In genomic region chr9:8468048-8468600, GRCh38 we compare ENCODE assay signal across 24 cellular contexts.
"Had no signal": no experiment of that assay in that cellular context is flagged by ENCODE, and none has a peak within 500 bp of the region (broad histone marks: within the 10 kb centered on the region; RNA-seq: fewer than 3 reads in every experiment).

No MANE protein-coding gene starts in this region.

- H3K36me3 Mint-ChIP-seq: activated CD8-positive, alpha-beta memory T cell treated with anti-CD3 and anti-CD28 coated beads, Interleukin-2, amount 10 ng/mL, durations not matched to agents 7 days and 5 days; activated naive CD4-positive, alpha-beta T cell treated with anti-CD3 and anti-CD28 coated beads, Interleukin-2, amount 50 U/mL, for 72 hours; memory B cell; stimulated activated memory B cell treated with anti-CD40 and anti-IgM and Interleukin-4, amounts not matched to agents 10 μg/mL and 1 μg/mL and 100 μg/mL, for 72 hours had no signal

- DNase-seq: activated CD4-positive, alpha-beta T cell treated with anti-CD3 and anti-CD28 coated beads, Interleukin-2, amount 10 ng/mL, durations not matched to agents 24 days and 14 days; activated CD8-positive, alpha-beta memory T cell treated with anti-CD3 and anti-CD28 coated beads, Interleukin-2, amount 10 ng/mL, durations not matched to agents 7 days and 5 days; activated CD8-positive, alpha-beta T cell treated with anti-CD3 and anti-CD28 coated beads for 36 hours; esophagus squamous epithelium; head of caudate nucleus; hypothalamus; islet precursor cell; left cardiac atrium; posterior cingulate gyrus; small intestine; stimulated activated CD4-positive, alpha-beta T cell treated with anti-CD3 and anti-CD28 coated beads, Interleukin-2, amount 100 ng/mL, for 24 hours; T-helper 17 cell; testis; trophoblast cell had no signal

- H3K4me3 ChIP-seq: breast epithelium, esophagus squamous epithelium, gastroesophageal sphincter, neural progenitor cell, testis, vagina had no signal

- H3K9me3 ChIP-seq: breast epithelium, esophagus squamous epithelium, gastroesophageal sphincter, testis, vagina had no signal

- H3K4me3 Mint-ChIP-seq: activated CD4-positive, alpha-beta T cell treated with anti-CD3 and anti-CD28 coated beads, Interleukin-2, amount 10 ng/mL, durations not matched to agents 24 days and 14 days; activated CD8-positive, alpha-beta memory T cell treated with anti-CD3 and anti-CD28 coated beads, Interleukin-2, amount 10 ng/mL, durations not matched to agents 7 days and 5 days; activated CD8-positive, alpha-beta T cell treated with anti-CD3 and anti-CD28 coated beads for 36 hours; central memory CD8-positive, alpha-beta T cell; memory B cell; neural progenitor cell; stimulated activated memory B cell treated with anti-CD40 and anti-IgM and Interleukin-4, amounts not matched to agents 10 μg/mL and 1 μg/mL and 100 μg/mL, for 72 hours; T-helper 17 cell had no signal

- ATAC-seq: activated CD4-positive, CD25-positive, alpha-beta regulatory T cell treated with anti-CD3 and anti-CD28 coated beads, Interleukin-2, amount 50 U/mL, for 24 hours; activated CD8-positive, alpha-beta memory T cell treated with anti-CD3 and anti-CD28 coated beads, Interleukin-2, amount 10 ng/mL, durations not matched to agents 7 days and 5 days; activated CD8-positive, alpha-beta T cell treated with anti-CD3 and anti-CD28 coated beads for 36 hours; gastroesophageal sphincter; left cardiac atrium; sciatic nerve; stimulated activated memory B cell treated with anti-CD40 and anti-IgM and Interleukin-4, amounts not matched to agents 10 μg/mL and 1 μg/mL and 100 μg/mL, for 72 hours; T-helper 17 cell had no signal

- H3K36me3 ChIP-seq: breast epithelium, esophagus squamous epithelium, gastroesophageal sphincter, vagina had no signal

- H3K27ac ChIP-seq: breast epithelium, esophagus squamous epithelium, gastroesophageal sphincter, neural progenitor cell, testis, vagina had no signal

- H3K27me3 ChIP-seq: breast epithelium, esophagus squamous epithelium, gastroesophageal sphincter, neural progenitor cell, testis, vagina had no signal

- H3K27ac Mint-ChIP-seq: activated CD4-positive, alpha-beta T cell treated with anti-CD3 and anti-CD28 coated beads, Interleukin-2, amount 10 ng/mL, durations not matched to agents 24 days and 14 days; activated CD8-positive, alpha-beta memory T cell treated with anti-CD3 and anti-CD28 coated beads, Interleukin-2, amount 10 ng/mL, durations not matched to agents 7 days and 5 days; activated CD8-positive, alpha-beta T cell treated with anti-CD3 and anti-CD28 coated beads for 36 hours; activated naive CD4-positive, alpha-beta T cell treated with anti-CD3 and anti-CD28 coated beads, Interleukin-2, amount 50 U/mL, for 72 hours; memory B cell; neural progenitor cell; stimulated activated memory B cell treated with anti-CD40 and anti-IgM and Interleukin-4, amounts not matched to agents 10 μg/mL and 1 μg/mL and 100 μg/mL, for 72 hours; T-helper 17 cell had no signal

- H3K4me1 Mint-ChIP-seq: activated CD4-positive, alpha-beta T cell treated with anti-CD3 and anti-CD28 coated beads, Interleukin-2, amount 10 ng/mL, durations not matched to agents 24 days and 14 days; central memory CD8-positive, alpha-beta T cell; memory B cell; stimulated activated memory B cell treated with anti-CD40 and anti-IgM and Interleukin-4, amounts not matched to agents 10 μg/mL and 1 μg/mL and 100 μg/mL, for 72 hours had no signal

- H3K9me3 Mint-ChIP-seq: activated CD4-positive, alpha-beta T cell treated with anti-CD3 and anti-CD28 coated beads, Interleukin-2, amount 10 ng/mL, durations not matched to agents 24 days and 14 days; activated CD8-positive, alpha-beta T cell treated with anti-CD3 and anti-CD28 coated beads for 36 hours; activated naive CD4-positive, alpha-beta T cell treated with anti-CD3 and anti-CD28 coated beads, Interleukin-2, amount 50 U/mL, for 72 hours; central memory CD8-positive, alpha-beta T cell; memory B cell; neural progenitor cell; stimulated activated memory B cell treated with anti-CD40 and anti-IgM and Interleukin-4, amounts not matched to agents 10 μg/mL and 1 μg/mL and 100 μg/mL, for 72 hours had no signal

- H3K27me3 Mint-ChIP-seq: activated CD4-positive, alpha-beta T cell treated with anti-CD3 and anti-CD28 coated beads, Interleukin-2, amount 10 ng/mL, durations not matched to agents 24 days and 14 days; activated CD8-positive, alpha-beta memory T cell treated with anti-CD3 and anti-CD28 coated beads, Interleukin-2, amount 10 ng/mL, durations not matched to agents 7 days and 5 days; activated CD8-positive, alpha-beta T cell treated with anti-CD3 and anti-CD28 coated beads for 36 hours; central memory CD8-positive, alpha-beta T cell; stimulated activated memory B cell treated with anti-CD40 and anti-IgM and Interleukin-4, amounts not matched to agents 10 μg/mL and 1 μg/mL and 100 μg/mL, for 72 hours; T-helper 17 cell had no signal

- H3K4me1 ChIP-seq: breast epithelium, esophagus squamous epithelium, gastroesophageal sphincter, testis, vagina had no signal
